In genomic region chr2:119427756-119428155, GRCh38 we compare ENCODE assay signal across 20 cellular contexts. TPM values are rescaled to one million over a fixed set of nuclear protein-coding genes. Genes with fewer than 3 reads are reported as not detected.
DNase-seq lines count a peak whose midpoint lies in the region; ATAC-seq, FAIRE-seq and TF ChIP-seq lines count a peak whose summit lies in the region.
"Had no signal": no experiment of that assay in that cellular context is flagged by ENCODE, and none has a peak within 500 bp of the region (broad histone marks: within the 10 kb centered on the region; RNA-seq: fewer than 3 reads in every experiment).

No MANE protein-coding gene starts in this region.

- H3F3A ChIP-seq in neural progenitor cell (ENCODE audit: low read depth) (peaks cover 31% of the 10 kb centered on the region), PC-9 (ENCODE audit: insufficient read depth, low read depth) (peaks cover 18% of the 10 kb centered on the region; the same call in 1 of the 2 replicates)

- H3K4me3 Mint-ChIP-seq in neural progenitor cell (no peak overlapping the region), chondrocyte (ENCODE audit: unreplicated experiment) (no peak overlapping the region)
- H3K4me3 Mint-ChIP-seq: CD4-positive, alpha-beta memory T cell had no signal

- POLR2A ChIA-PET in HepG2 (lab: Yijun Ruan, JAX) (no interaction called here), PC-9 (lab: Charles Lee; ENCODE audit: unreplicated experiment) (no interaction called here)

- TF ChIP-seq CTCF in coronary artery (IDR thresholded peaks at IDR 0.05) (no peak), HepG2 (CRISPR knock-in tag; IDR thresholded peaks at IDR 0.05) (no peak), neural progenitor cell (IDR thresholded peaks at IDR 0.05) (no peak), upper lobe of right lung (IDR thresholded peaks at IDR 0.05) (no peak), chondrocyte (IDR thresholded peaks at IDR 0.05) (no peak), PC-9 (conservative IDR thresholded peaks at IDR 0.05) (no peak)

- peak overlapping the region in 1 of 2 donors; percentile 31 for H3K27ac ChIP-seq in coronary artery
- H3K27ac ChIP-seq in HepG2 (ENCODE audit: extremely low read length, insufficient read depth, low read length) = no peak overlapping the region
- no peak overlapping the region for H3K27ac ChIP-seq in neural progenitor cell
- peak overlapping the region; percentile 72 for H3K27ac ChIP-seq in upper lobe of right lung
- H3K27ac ChIP-seq in PC-9 = no peak overlapping the region
- H3K27ac ChIP-seq: GM23248 had no signal

- ATAC-seq in HepG2 (no peak), upper lobe of right lung (no peak)

- FAIRE-seq in HepG2 (lab: Jason Lieb, UNC) = no peak
- FAIRE-seq: G401.6 had no signal

- H3K4me3 ChIP-seq in coronary artery (no peak overlapping the region), HepG2 (replicated peaks in 1 of 3; ENCODE audit: insufficient read depth in 1 of 3, low read depth in 2 of 3, low read length in 3 of 3) (peak overlapping the region in 1 of 3 experiments; percentile 24; a peak in 1 of 6 replicates), neural progenitor cell (no peak overlapping the region), upper lobe of right lung (no peak overlapping the region), PC-9 (no peak overlapping the region), H7 (ENCODE audit: insufficient read depth, low read depth, low read length) (no peak overlapping the region)
- H3K4me3 ChIP-seq: GM23248 had no signal

- no peak overlapping the region for H2AFZ ChIP-seq in HepG2 (ENCODE audit: low read length)
- H2AFZ ChIP-seq in neural progenitor cell (replicated peaks) = no peak overlapping the region
- no peak overlapping the region for H2AFZ ChIP-seq in PC-9
- H2AFZ ChIP-seq: GM23248 had no signal

- H3K4me2 ChIP-seq in HepG2 (ENCODE audit: low read depth, low read length) = peak overlapping the region; percentile 97
- no peak overlapping the region for H3K4me2 ChIP-seq in neural progenitor cell
- H3K4me2 ChIP-seq in PC-9 = no peak overlapping the region
- H3K4me2 ChIP-seq: SK-N-SH had no signal

- TF ChIP-seq RAD21 in HepG2 (CRISPR knock-in tag; IDR thresholded peaks at IDR 0.05) = no peak

- in situ Hi-C loops in HepG2 (cut with HindIII; ENCODE audit: extremely low pct_ligation_motif_present, low pct_unique_long_range_greater_than_20kb) = no loop called here

- TF ChIP-seq EP300 in HepG2 (IDR thresholded peaks at IDR 0.05; ENCODE audit: low read depth in 2 of 2, low read length in 2 of 2) = no peak
- no peak for TF ChIP-seq EP300 in HepG2 (CRISPR knock-in tag; IDR thresholded peaks at IDR 0.05; ENCODE audit: borderline replicate concordance)

- CTCF ChIA-PET in HepG2 (lab: Yijun Ruan, JAX; ENCODE audit: low intra/inter-chr PET ratio, low total read pairs) (no interaction called here), PC-9 (lab: Charles Lee) (no interaction called here)

- no peaks in the 10 kb centered on the region for H3K36me3 Mint-ChIP-seq in neural progenitor cell
- no peaks in the 10 kb centered on the region for H3K36me3 Mint-ChIP-seq in chondrocyte (ENCODE audit: low read depth)
- H3K36me3 Mint-ChIP-seq: CD4-positive, alpha-beta memory T cell had no signal

- H3K36me3 ChIP-seq in HepG2 (replicated peaks in 1 of 2; ENCODE audit: control insufficient read depth in 1 of 2, insufficient read depth in 2 of 2, low read length in 2 of 2) (no peaks in the 10 kb centered on the region), neural progenitor cell (no peaks in the 10 kb centered on the region), upper lobe of right lung (no peaks in the 10 kb centered on the region), PC-9 (ENCODE audit: low read depth) (no peaks in the 10 kb centered on the region), H7 (replicated peaks; ENCODE audit: control insufficient read depth, insufficient read depth, low read length) (no peaks in the 10 kb centered on the region)

- H3K27me3 ChIP-seq in HepG2 (ENCODE audit: control insufficient read depth in 1 of 2, insufficient read depth in 2 of 2, low read length in 2 of 2) (no peaks in the 10 kb centered on the region; a peak in 1 of 5 replicates), neural progenitor cell (peaks cover 18% of the 10 kb centered on the region), upper lobe of right lung (no peaks in the 10 kb centered on the region), PC-9 (ENCODE audit: insufficient read depth, low read depth) (no peaks in the 10 kb centered on the region), H7 (ENCODE audit: control insufficient read depth, insufficient read depth, low read length) (peaks cover 7% of the 10 kb centered on the region; the same call in 1 of the 2 replicates)

- 53% methylated on average over 3 of the region's 3 CpGs for WGBS in HepG2 (ENCODE audit: low lambda C conversion rate)

- H3K27ac Mint-ChIP-seq in neural progenitor cell (peak overlapping the region; percentile 36), chondrocyte (ENCODE audit: unreplicated experiment) (no peak overlapping the region)
- H3K27ac Mint-ChIP-seq: CD4-positive, alpha-beta memory T cell had no signal

- peaks cover 10% of the 10 kb centered on the region for H3K79me2 ChIP-seq in HepG2 (ENCODE audit: insufficient read depth, low read length)
- H3K79me2 ChIP-seq in neural progenitor cell (ENCODE audit: low read depth) = no peaks in the 10 kb centered on the region
- no peaks in the 10 kb centered on the region for H3K79me2 ChIP-seq in PC-9 (ENCODE audit: low read depth)

- peaks cover 51% of the 10 kb centered on the region for H3K4me1 Mint-ChIP-seq in neural progenitor cell
- peaks cover 11% of the 10 kb centered on the region for H3K4me1 Mint-ChIP-seq in chondrocyte (ENCODE audit: low read depth)

- DNase-seq in coronary artery (ENCODE audit: low spot score) (peak; percentile 38), HepG2 (ENCODE audit: low spot score) (no peak), neural progenitor cell (ENCODE audit: low spot score) (no peak), upper lobe of right lung (no peak), chondrocyte (ENCODE audit: low spot score) (no peak), PC-9 (no peak), H7 (no peak)
- DNase-seq: CD4-positive, alpha-beta memory T cell; DND-41; GM23248; IMR-90; NCI-H1105 treated with DMSO at 0.1 percent for 48 hours; NCI-H1694 treated with DMSO at 0.1 percent for 48 hours; NCI-H2107; NCI-H2227 treated with DMSO at 0.1 percent for 48 hours; NCI-H524; SHP77; SK-N-SH had no signal

- H4K20me1 ChIP-seq in HepG2 (ENCODE audit: insufficient read depth, low read length) (no peaks in the 10 kb centered on the region), neural progenitor cell (ENCODE audit: low read depth) (no peaks in the 10 kb centered on the region), PC-9 (ENCODE audit: insufficient read depth) (no peaks in the 10 kb centered on the region)

- H3K9me3 ChIP-seq in HepG2 (ENCODE audit: low read length) = no peaks in the 10 kb centered on the region
- no peaks in the 10 kb centered on the region for H3K9me3 ChIP-seq in neural progenitor cell (ENCODE audit: low read depth)
- H3K9me3 ChIP-seq in upper lobe of right lung = no peaks in the 10 kb centered on the region
- no peaks in the 10 kb centered on the region for H3K9me3 ChIP-seq in PC-9 (ENCODE audit: insufficient read depth, low read depth)
- H3K9me3 ChIP-seq: SK-N-SH had no signal

- H3K27me3 Mint-ChIP-seq in neural progenitor cell (ENCODE audit: insufficient read depth, low read depth) (peaks cover 24% of the 10 kb centered on the region), chondrocyte (ENCODE audit: low read depth) (peaks cover 47% of the 10 kb centered on the region)

- intact Hi-C loops in HepG2 (cut with micrococcal nuclease; ENCODE audit: unreplicated experiment) (no loop called here), upper lobe of right lung (cut with DNase I) (no loop called here), PC-9 (cut with micrococcal nuclease; ENCODE audit: unreplicated experiment) (no loop called here)

- H3K4me1 ChIP-seq in HepG2 (ENCODE audit: insufficient read depth, low read length) (peaks cover 88% of the 10 kb centered on the region), neural progenitor cell (peaks cover 13% of the 10 kb centered on the region), upper lobe of right lung (peaks cover 49% of the 10 kb centered on the region), PC-9 (replicated peaks; ENCODE audit: insufficient read depth) (peaks cover 45% of the 10 kb centered on the region)

- peaks cover 4% of the 10 kb centered on the region for H3K9me3 Mint-ChIP-seq in neural progenitor cell
- no peaks in the 10 kb centered on the region for H3K9me3 Mint-ChIP-seq in chondrocyte (ENCODE audit: low read depth)
- H3K9me3 Mint-ChIP-seq: CD4-positive, alpha-beta memory T cell had no signal

- BruUV-seq in HepG2 (replicated peaks; lab: Mats Ljungman, UMichigan) = no TSS peak
- BruUV-seq in PC-9 (replicated peaks; lab: Mats Ljungman, UMichigan) = no TSS peak

- TF ChIP-seq POLR2A in HepG2 (IDR thresholded peaks at IDR 0.05; ENCODE audit: insufficient read depth in 1 of 2, low read depth in 2 of 2, low read length in 2 of 2) = no peak

- H3K9ac ChIP-seq in HepG2 (ENCODE audit: insufficient read depth, low read depth, low read length) (0 out of 2 replicates have a peak overlapping the region, but pooled peaks have one; percentile 58), neural progenitor cell (no peak overlapping the region)
- H3K9ac ChIP-seq: GM23248, SK-N-SH had no signal

- H3K9me2 ChIP-seq in PC-9 (ENCODE audit: insufficient read depth) = no peaks in the 10 kb centered on the region
- H3K9me2 ChIP-seq: SK-N-SH had no signal

RNA-seq across cellular contexts. Expression of gene TMEM37, which starts 3.9 kb away (rescaled TPM):
- total RNA-seq in HepG2 (2016; rRNA removed; fragmentation: Illumina TruSeq; extraction: Trizol) = 23.7 and 37.7 TPM in 2 replicates
- 28.9 and 37.4 TPM in 2 replicates for total RNA-seq in HepG2 (2016; cell fraction: cytosol; rRNA removed; fragmentation: Illumina TruSeq; extraction: Trizol; ENCODE audit: low read depth)
- 22.3 and 38.3 TPM in 2 replicates for total RNA-seq in HepG2 (2016; cell fraction: insoluble cytoplasmic fraction; rRNA removed; fragmentation: Illumina TruSeq; extraction: Trizol)
- total RNA-seq in HepG2 (2016; cell fraction: membrane; rRNA removed; fragmentation: Illumina TruSeq; extraction: Trizol) = 42.2 and 48.4 TPM in 2 replicates
- total RNA-seq in HepG2 (2016; cell fraction: nucleus; rRNA removed; fragmentation: Illumina TruSeq; extraction: Trizol) = 34.2 and 36.8 TPM in 2 replicates
- 115 and 141 TPM in 2 replicates for polyA plus RNA-seq in HepG2 (2011; rRNA removed)
- 117 and 121 TPM in 2 replicates for polyA plus RNA-seq in HepG2 (2011; cell fraction: cytosol; rRNA removed)
- polyA plus RNA-seq in HepG2 (2011; cell fraction: nucleus; rRNA removed) = 112 and 119 TPM in 2 replicates
- polyA plus RNA-seq in HepG2 (2012) = 79.4 and 99.6 TPM in 2 replicates
- polyA plus RNA-seq in HepG2 (2016; cell fraction: cytosol; fragmentation: Illumina TruSeq; extraction: Trizol; ENCODE audit: low read depth) = 35.8 and 51.6 TPM in 2 replicates
- polyA plus RNA-seq in HepG2 (2016; cell fraction: insoluble cytoplasmic fraction; fragmentation: Illumina TruSeq; extraction: Trizol; ENCODE audit: low read depth) = 29.9 and 33.6 TPM in 2 replicates
- 42.8 and 53.0 TPM in 2 replicates for polyA plus RNA-seq in HepG2 (2016; cell fraction: membrane; fragmentation: Illumina TruSeq; extraction: Trizol; ENCODE audit: low read depth)
- 58.5 and 61.9 TPM in 2 replicates for polyA plus RNA-seq in HepG2 (2016; cell fraction: nucleus; fragmentation: Illumina TruSeq; extraction: Trizol; ENCODE audit: insufficient read depth, low read depth)
- 8.6 and 130 TPM in 2 replicates for polyA minus RNA-seq in HepG2 (2011; rRNA and poly(A)+ RNA removed; ENCODE audit: low replicate concordance)
- 23.8 and 26.3 TPM in 2 replicates for polyA minus RNA-seq in HepG2 (2011; cell fraction: cytosol; rRNA and poly(A)+ RNA removed)
- polyA minus RNA-seq in HepG2 (2011; cell fraction: nucleus; rRNA and poly(A)+ RNA removed) = 72.6 and 73.7 TPM in 2 replicates
- total RNA-seq in neural progenitor cell (ENCODE audit: low replicate concordance) = 0.74 and 1.0 TPM in 2 replicates
- 23.8 TPM for total RNA-seq in upper lobe of right lung
- total RNA-seq in chondrocyte = 0.36 to 1.1 TPM (median 0.77 TPM) in 3 replicates
- total RNA-seq in PC-9 (2021) = 1.2 TPM in 2 replicates
- total RNA-seq in H7 (2014; rRNA removed; shearing (Covaris generic)) = 4.2 and 5.0 TPM in 2 replicates
- total RNA-seq: GM23248, LHCN-M2 had no signal
- polyA plus RNA-seq: CD4-positive, alpha-beta memory T cell had no signal
